In genomic region chr1:111191496-111191895, GRCh38 we compare ENCODE assay signal across 13 cellular contexts. TPM values are rescaled to one million over a fixed set of nuclear protein-coding genes. Genes with fewer than 3 reads are reported as not detected.
DNase-seq lines count a peak whose midpoint lies in the region; ATAC-seq and TF ChIP-seq lines count a peak whose summit lies in the region.
"Had no signal": no experiment of that assay in that cellular context is flagged by ENCODE, and none has a peak within 500 bp of the region (broad histone marks: within the 10 kb centered on the region; RNA-seq: fewer than 3 reads in every experiment).

No MANE protein-coding gene starts in this region.

- H3K4me1 ChIP-seq in HUES48 (ENCODE audit: control insufficient read depth, insufficient read depth, low read length) = 0 out of 2 replicates have a peak, but pooled peaks cover 6% of the 10 kb centered on the region
- peaks cover 76 to 99% of the 10 kb centered on the region in 2 donors for H3K4me1 ChIP-seq in naive thymus-derived CD4-positive, alpha-beta T cell (ENCODE audit: control insufficient read depth in 2 of 2, insufficient read depth in 2 of 2, low read length in 2 of 2)

- H3K27ac Mint-ChIP-seq in naive thymus-derived CD4-positive, alpha-beta T cell = peak overlapping the region; percentile 72 to 99 (median 96)

- TF ChIP-seq CTCF in brain microvascular endothelial cell (IDR thresholded peaks at IDR 0.05; ENCODE audit: low read depth, low read length, missing control alignments) = no peak

- CTCF ChIA-PET in naive thymus-derived CD4-positive, alpha-beta T cell (lab: Charles Lee) = interaction anchor here (0.5 to 15.0 kb wide), 7 partner anchors 9 to 161 kb away, joined by 3 to 341 read pairs (median 4); partner anchors contain the start of genes CHI3L2 and DENND2D

- H3K27ac ChIP-seq in HUES48 (ENCODE audit: low read depth, low read length) (peak overlapping the region; percentile 23), brain microvascular endothelial cell (peak overlapping the region; percentile 12)
- H3K27ac ChIP-seq in naive thymus-derived CD4-positive, alpha-beta T cell (ENCODE audit: low read depth, low read length) = peak overlapping the region; percentile 90
- H3K27ac ChIP-seq: right atrium auricular region had no signal

- H3K27me3 Mint-ChIP-seq in naive thymus-derived CD4-positive, alpha-beta T cell = no peaks in the 10 kb centered on the region

- no peaks in the 10 kb centered on the region for H3K27me3 ChIP-seq in HUES48 (ENCODE audit: control insufficient read depth, insufficient read depth, low read length)
- no peaks in the 10 kb centered on the region for H3K27me3 ChIP-seq in brain microvascular endothelial cell (replicated peaks)
- no peaks in the 10 kb centered on the region for H3K27me3 ChIP-seq in naive thymus-derived CD4-positive, alpha-beta T cell (ENCODE audit: control insufficient read depth in 2 of 2, insufficient read depth in 2 of 2, low read length in 2 of 2)
- H3K27me3 ChIP-seq: dorsolateral prefrontal cortex, right atrium auricular region had no signal

- POLR2A ChIA-PET in naive thymus-derived CD4-positive, alpha-beta T cell (lab: Charles Lee) = interaction anchor here (0.7 to 26.6 kb wide), 7 partner anchors 3 to 368 kb away, joined by 3 to 1128 read pairs (median 9); partner anchors contain the start of genes CEPT1, CHI3L2, DENND2D and DRAM2

- ATAC-seq in naive thymus-derived CD4-positive, alpha-beta T cell = no peak
- ATAC-seq in GM18873 (IDR thresholded peaks at IDR 0.05; ENCODE audit: low FRiP score, unreplicated experiment) (no peak), GM19397 (IDR thresholded peaks at IDR 0.05; ENCODE audit: unreplicated experiment) (no peak), GM19328 (IDR thresholded peaks at IDR 0.05; ENCODE audit: unreplicated experiment) (no peak)

- H3K36me3 Mint-ChIP-seq in naive thymus-derived CD4-positive, alpha-beta T cell = peaks cover 37 to 94% (median 89%) of the 10 kb centered on the region in 5 donors

- H3K9me3 ChIP-seq in HUES48 (ENCODE audit: control insufficient read depth, insufficient read depth, low read length) = no peaks in the 10 kb centered on the region
- H3K9me3 ChIP-seq in naive thymus-derived CD4-positive, alpha-beta T cell (ENCODE audit: control insufficient read depth in 2 of 3, low read length in 3 of 3) = no peaks in the 10 kb centered on the region
- H3K9me3 ChIP-seq: right atrium auricular region had no signal

- H3K4me3 Mint-ChIP-seq in naive thymus-derived CD4-positive, alpha-beta T cell = peak overlapping the region; percentile 18 to 100 (median 82)

- DNase-seq in AG20443 (ENCODE audit: low spot score) (peak; percentile 91), brain microvascular endothelial cell (peak; percentile 22), ACHN (no peak)
- no peak for DNase-seq in naive thymus-derived CD4-positive, alpha-beta T cell
- DNase-seq: activated CD8-positive, alpha-beta memory T cell treated with anti-CD3 and anti-CD28 coated beads for 24 hours; dorsolateral prefrontal cortex; left colon; NCI-H1417 had no signal

- no peak overlapping the region for H3K9ac ChIP-seq in HUES48 (ENCODE audit: low read depth, low read length)

- intact Hi-C loops in naive thymus-derived CD4-positive, alpha-beta T cell (cut with micrococcal nuclease) = loop anchor here in 1 of 2 donors (1.0 to 10.0 kb wide), 2 partner anchors 8 to 157 kb away; no protein-coding TSS in a partner anchor

- in situ Hi-C loops in brain microvascular endothelial cell (cut with HindIII; ENCODE audit: low pct_ligation_motif_present, low sequenced_read_pairs) (no loop called here), ACHN (cut with HindIII; ENCODE audit: low pct_ligation_motif_present, low pct_unique_long_range_greater_than_20kb, low sequenced_read_pairs) (no loop called here)

- H3K36me3 ChIP-seq in HUES48 (ENCODE audit: control insufficient read depth, insufficient read depth, low read length) (peaks cover 20% of the 10 kb centered on the region), brain microvascular endothelial cell (replicated peaks) (peaks cover 11% of the 10 kb centered on the region)
- H3K36me3 ChIP-seq in naive thymus-derived CD4-positive, alpha-beta T cell (ENCODE audit: control insufficient read depth in 2 of 3, insufficient read depth in 3 of 3, low read length in 3 of 3) = peaks cover 47 to 92% (median 71%) of the 10 kb centered on the region in 3 experiments

- peaks cover 81 to 100% (median 99%) of the 10 kb centered on the region in 7 donors for H3K4me1 Mint-ChIP-seq in naive thymus-derived CD4-positive, alpha-beta T cell

- peaks cover 0 to 2% (median 0%) of the 10 kb centered on the region in 11 donors for H3K9me3 Mint-ChIP-seq in naive thymus-derived CD4-positive, alpha-beta T cell

- H3K4me3 ChIP-seq in HUES48 (ENCODE audit: low read depth, low read length) (no peak overlapping the region), brain microvascular endothelial cell (ENCODE audit: low read depth, low read length) (no peak overlapping the region)
- no peak overlapping the region for H3K4me3 ChIP-seq in naive thymus-derived CD4-positive, alpha-beta T cell (ENCODE audit: low read length)
- H3K4me3 ChIP-seq: dorsolateral prefrontal cortex, right atrium auricular region had no signal

RNA-seq across cellular contexts. Expression of gene DENND2D, which starts 8.9 kb away (rescaled TPM):
- total RNA-seq in naive thymus-derived CD4-positive, alpha-beta T cell = 100 to 1,000 TPM; 122 to 328 (median 288) TPM
- 100 to 1,000 TPM; 192 to 421 TPM for polyA plus RNA-seq in naive thymus-derived CD4-positive, alpha-beta T cell

RNA-seq across cellular contexts. Expression of gene CHI3L2, which starts 36.0 kb away (rescaled TPM):
- total RNA-seq in naive thymus-derived CD4-positive, alpha-beta T cell = 10 to 100 TPM in 3 of 5 experiments, 1 to 10 TPM in 2; 7.0 to 38.0 (median 18.8) TPM
- polyA plus RNA-seq in naive thymus-derived CD4-positive, alpha-beta T cell = 100 to 1,000 TPM; 126 to 136 TPM

RNA-seq across cellular contexts. Expression of gene CEPT1, which starts 51.5 kb away (rescaled TPM):
- total RNA-seq in naive thymus-derived CD4-positive, alpha-beta T cell = 10 to 100 TPM; 39.1 to 57.5 (median 40.2) TPM
- polyA plus RNA-seq in naive thymus-derived CD4-positive, alpha-beta T cell = 10 to 100 TPM; 23.0 to 26.3 TPM

RNA-seq across cellular contexts. Expression of gene DRAM2, which starts 51.6 kb away (rescaled TPM):
- total RNA-seq in naive thymus-derived CD4-positive, alpha-beta T cell = 10 to 100 TPM; 26.9 to 51.6 (median 43.5) TPM
- polyA plus RNA-seq in naive thymus-derived CD4-positive, alpha-beta T cell = 10 to 100 TPM; 76.4 to 87.5 TPM

Comparison
In these comparisons a context has a peak if more than half of its experiments do, and no peak if none do; other contexts are left out.
1. DNase-seq: peak in AG20443 (single experiment) and brain microvascular endothelial cell (single experiment); none in naive thymus-derived CD4-positive, alpha-beta T cell (0 of 9) and ACHN (single experiment).
2. H3K27ac ChIP-seq: peak in every context shown above with its lines; median percentile 90 in naive thymus-derived CD4-positive, alpha-beta T cell; 23 in HUES48; 12 in brain microvascular endothelial cell.